In genomic region chr1:173414136-173414535, GRCh38 we compare ENCODE assay signal across 10 cellular contexts.
DNase-seq lines count a peak whose midpoint lies in the region; ATAC-seq, FAIRE-seq and TF ChIP-seq lines count a peak whose summit lies in the region.
"Had no signal": no experiment of that assay in that cellular context is flagged by ENCODE, and none has a peak within 500 bp of the region (broad histone marks: within the 10 kb centered on the region; RNA-seq: fewer than 3 reads in every experiment).

No MANE protein-coding gene starts in this region.

- FAIRE-seq in GM18507 (lab: Jason Lieb, UNC), result peak; percentile 93

- peaks cover 21% of the 10 kb centered on the region for H3K4me1 Mint-ChIP-seq in T-helper 17 cell
- peaks cover 33% of the 10 kb centered on the region for H3K4me1 Mint-ChIP-seq in activated T-cell treated with anti-CD3 and anti-CD28 coated beads, Interleukin-2, amount 50 U/mL, for 24 hours (ENCODE audit: low read depth)

- no peak overlapping the region for H3K4me3 ChIP-seq in MM.1S (ENCODE audit: low read length)

- H3K9ac ChIP-seq in MM.1S (ENCODE audit: low read length), result no peak overlapping the region

- peak; percentile 47 for ATAC-seq in GM21390 (IDR thresholded peaks at IDR 0.05; ENCODE audit: unreplicated experiment)
- peak; percentile 32 for ATAC-seq in HG03108 (IDR thresholded peaks at IDR 0.05; ENCODE audit: unreplicated experiment)
- peak; percentile 34 for ATAC-seq in T-helper 17 cell

- no peak for DNase-seq in GM18507 (ENCODE audit: extremely low spot score, insufficient read length, low read depth)
- no peak for DNase-seq in T-helper 17 cell
- DNase-seq in DMS53 (lab: John Stamatoyannopoulos, UW), result no peak
- no peak for DNase-seq in NCI-H345 treated with DMSO at 0.1 percent for 48 hours (lab: John Stamatoyannopoulos, UW; ENCODE audit: unreplicated experiment)
- DNase-seq in MM.1S, result no peak
- DNase-seq in activated T-cell treated with anti-CD3 and anti-CD28 coated beads, Interleukin-2, amount 50 U/mL, for 24 hours, result no peak
- DNase-seq: HFFc6, NCI-H2171 had no signal

- peaks cover 5% of the 10 kb centered on the region for H3K36me3 Mint-ChIP-seq in T-helper 17 cell (ENCODE audit: low read depth)
- H3K36me3 Mint-ChIP-seq in activated T-cell treated with anti-CD3 and anti-CD28 coated beads, Interleukin-2, amount 50 U/mL, for 24 hours (ENCODE audit: low read depth), result peaks cover 29% of the 10 kb centered on the region

- no peak overlapping the region for H3K4me3 Mint-ChIP-seq in T-helper 17 cell
- H3K4me3 Mint-ChIP-seq in activated T-cell treated with anti-CD3 and anti-CD28 coated beads, Interleukin-2, amount 50 U/mL, for 24 hours, result no peak overlapping the region
- H3K4me3 Mint-ChIP-seq: HFFc6 had no signal

- no peaks in the 10 kb centered on the region for H3K79me2 ChIP-seq in MM.1S (ENCODE audit: low read length)

- no peak overlapping the region for H2AFZ ChIP-seq in MM.1S (ENCODE audit: low read length)

- H3K27ac ChIP-seq in MM.1S (ENCODE audit: low read length), result no peak overlapping the region

- no peaks in the 10 kb centered on the region for H4K20me1 ChIP-seq in MM.1S (ENCODE audit: insufficient read depth, low read length)

- no peaks in the 10 kb centered on the region for H3F3A ChIP-seq in MM.1S (ENCODE audit: insufficient read depth, low read length)

- no peaks in the 10 kb centered on the region for H3K9me2 ChIP-seq in MM.1S (replicated peaks; ENCODE audit: insufficient read depth, low read length)

- H3K4me1 ChIP-seq in MM.1S (ENCODE audit: low read length), result peaks cover 7% of the 10 kb centered on the region

- no peak overlapping the region for H3K4me2 ChIP-seq in MM.1S (ENCODE audit: low read depth, low read length)

- TF ChIP-seq CTCF in MM.1S (IDR thresholded peaks at IDR 0.05; ENCODE audit: low read length), result no peak

- H3K27ac Mint-ChIP-seq in T-helper 17 cell, result no peak overlapping the region
- H3K27ac Mint-ChIP-seq in activated T-cell treated with anti-CD3 and anti-CD28 coated beads, Interleukin-2, amount 50 U/mL, for 24 hours, result no peak overlapping the region
- H3K27ac Mint-ChIP-seq: HFFc6 had no signal

- H3K9me3 ChIP-seq in T-helper 17 cell (ENCODE audit: control insufficient read depth, low read length, poor library complexity, severe bottlenecking) (no peaks in the 10 kb centered on the region), MM.1S (replicated peaks; ENCODE audit: insufficient read depth, low read length) (no peaks in the 10 kb centered on the region)

- H3K9me3 Mint-ChIP-seq in activated T-cell treated with anti-CD3 and anti-CD28 coated beads, Interleukin-2, amount 50 U/mL, for 24 hours, result no peaks in the 10 kb centered on the region
- H3K9me3 Mint-ChIP-seq: HFFc6 had no signal

- H3K36me3 ChIP-seq in MM.1S (replicated peaks; ENCODE audit: insufficient read depth, low read length), result no peaks in the 10 kb centered on the region

- H3K27me3 ChIP-seq in MM.1S (replicated peaks; ENCODE audit: insufficient read depth, low read length), result no peaks in the 10 kb centered on the region

- H3K27me3 Mint-ChIP-seq in T-helper 17 cell, result no peaks in the 10 kb centered on the region
- no peaks in the 10 kb centered on the region for H3K27me3 Mint-ChIP-seq in activated T-cell treated with anti-CD3 and anti-CD28 coated beads, Interleukin-2, amount 50 U/mL, for 24 hours
